Comparison of ENCODE assay signal across 23 cellular contexts in the genomic region with DNA sequence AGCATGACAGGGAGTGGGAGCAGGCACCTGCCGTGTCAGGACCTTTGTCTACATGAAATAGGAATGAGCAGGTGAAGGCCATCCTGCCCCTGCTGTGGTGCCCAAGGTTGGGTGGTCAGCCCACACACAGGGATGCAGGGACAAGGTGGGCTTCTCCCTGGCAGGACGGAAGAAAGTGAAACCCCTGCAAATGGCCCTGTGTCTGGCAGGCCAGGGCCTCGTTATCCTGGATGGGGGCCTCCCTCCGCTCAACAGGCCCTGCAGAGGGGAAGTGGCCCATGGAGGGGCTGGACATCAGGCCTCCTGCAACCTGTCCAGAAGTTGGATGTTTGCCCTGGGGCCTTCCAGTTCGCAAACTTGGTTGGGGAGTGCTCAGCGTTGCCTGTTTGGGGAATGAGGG. TPM values are rescaled to one million over a fixed set of nuclear protein-coding genes. Genes with fewer than 3 reads are reported as not detected.
DNase-seq lines count a peak whose midpoint lies in the region; ATAC-seq and TF ChIP-seq lines count a peak whose summit lies in the region.
"Had no signal": no experiment of that assay in that cellular context is flagged by ENCODE, and none has a peak within 500 bp of the region (broad histone marks: within the 10 kb centered on the region; RNA-seq: fewer than 3 reads in every experiment).

No MANE protein-coding gene starts in this region.

- H3K27ac Mint-ChIP-seq in brain = peak overlapping the region in 3 of 5 experiments; percentile 48 to 82 (median 61)
- H3K27ac Mint-ChIP-seq in neural crest cell (ENCODE audit: unreplicated experiment) = no peak overlapping the region
- H3K27ac Mint-ChIP-seq: T-helper 2 cell treated with Interferon-gamma antibody and Interleukin-4, amounts not matched to agents 5 μg/mL and 100 μg/mL, for 36 hours had no signal

- H3K36me3 ChIP-seq in left ventricle myocardium inferior = peaks cover 61% of the 10 kb centered on the region

- no peaks in the 10 kb centered on the region for H3K4me1 Mint-ChIP-seq in brain
- H3K4me1 Mint-ChIP-seq in neural crest cell = no peaks in the 10 kb centered on the region

- peak overlapping the region; percentile 100 for H3K27ac ChIP-seq in left ventricle myocardium inferior (replicated peaks)
- H3K27ac ChIP-seq: brain microvascular endothelial cell, colonic mucosa, esophagus squamous epithelium, upper lobe of left lung, WERI-Rb-1 had no signal

- H3K9me3 Mint-ChIP-seq in brain (no peaks in the 10 kb centered on the region), neural crest cell (no peaks in the 10 kb centered on the region)
- H3K9me3 Mint-ChIP-seq: T-helper 2 cell treated with Interferon-gamma antibody and Interleukin-4, amounts not matched to agents 5 μg/mL and 100 μg/mL, for 36 hours had no signal

- H3K9me3 ChIP-seq in left ventricle myocardium inferior (replicated peaks) = no peaks in the 10 kb centered on the region
- H3K9me3 ChIP-seq: colonic mucosa, esophagus squamous epithelium, upper lobe of left lung had no signal

- H3K36me3 Mint-ChIP-seq in brain (peaks cover 42% of the 10 kb centered on the region), neural crest cell (ENCODE audit: low read depth) (peaks cover 21% of the 10 kb centered on the region)

- H3K27me3 Mint-ChIP-seq in brain (peaks cover 2% of the 10 kb centered on the region), neural crest cell (ENCODE audit: low read depth) (no peaks in the 10 kb centered on the region)

- peaks cover 42% of the 10 kb centered on the region for H3K4me1 ChIP-seq in left ventricle myocardium inferior
- H3K4me1 ChIP-seq: colonic mucosa had no signal

- intact Hi-C loops in left ventricle myocardium inferior (cut with micrococcal nuclease) = no loop called here
- intact Hi-C loops in Right ventricle myocardium inferior (cut with DNase I) = no loop called here

- no peak for DNase-seq in left ventricle myocardium inferior
- no peak for DNase-seq in Right ventricle myocardium inferior (ENCODE audit: missing footprints)
- DNase-seq in neural crest cell (ENCODE audit: low read depth, low spot score) = no peak
- no peak for DNase-seq in foreskin fibroblast
- no peak for DNase-seq in SW 1271 (lab: John Stamatoyannopoulos, UW)
- DNase-seq: activated CD4-positive, alpha-beta T cell treated with anti-CD3 and anti-CD28 coated beads, Interleukin-2, amount 50 U/mL, for 1 hour; brain microvascular endothelial cell; colonic mucosa; COR-L47; esophagus squamous epithelium; GF-D8; GOT3; hypothalamus; Kasumi-1; left ventricle myocardium superior; NCI-H187 treated with DMSO at 0.1 percent for 48 hours; NCI-H748 treated with DMSO at 0.1 percent for 48 hours; upper lobe of left lung; WERI-Rb-1 had no signal

- no peak overlapping the region for H3K4me3 Mint-ChIP-seq in brain
- peak overlapping the region; percentile 39 for H3K4me3 Mint-ChIP-seq in neural crest cell
- H3K4me3 Mint-ChIP-seq: T-helper 2 cell treated with Interferon-gamma antibody and Interleukin-4, amounts not matched to agents 5 μg/mL and 100 μg/mL, for 36 hours had no signal

- no peak for TF ChIP-seq CTCF in left ventricle myocardium inferior (IDR thresholded peaks at IDR 0.05; ENCODE audit: borderline replicate concordance)
- TF ChIP-seq CTCF in brain (conservative IDR thresholded peaks at IDR 0.05) = no peak
- no peak for TF ChIP-seq CTCF in neural crest cell (conservative IDR thresholded peaks at IDR 0.05)
- TF ChIP-seq CTCF in foreskin fibroblast (IDR thresholded peaks at IDR 0.05; ENCODE audit: low read depth, low read length) = no peak

- no peak for ATAC-seq in Right ventricle myocardium inferior
- ATAC-seq in GM21381 (IDR thresholded peaks at IDR 0.05; ENCODE audit: unreplicated experiment) = no peak
- no peak for ATAC-seq in HG03280 (IDR thresholded peaks at IDR 0.05; ENCODE audit: unreplicated experiment)
- ATAC-seq: left ventricle myocardium superior had no signal

- no peaks in the 10 kb centered on the region for H3K27me3 ChIP-seq in left ventricle myocardium inferior (ENCODE audit: low read depth)
- H3K27me3 ChIP-seq: brain microvascular endothelial cell, colonic mucosa, esophagus squamous epithelium, upper lobe of left lung had no signal

- no peak overlapping the region for H3K4me3 ChIP-seq in left ventricle myocardium inferior
- H3K4me3 ChIP-seq in foreskin fibroblast (ENCODE audit: low read depth in 1 of 2, low read length in 2 of 2) = no peak overlapping the region
- H3K4me3 ChIP-seq: colonic mucosa, esophagus squamous epithelium, upper lobe of left lung had no signal

RNA-seq across cellular contexts. Expression of a gene that starts 14.9 kb away (rescaled TPM):
- 63.6 TPM for total RNA-seq in left ventricle myocardium inferior
- 68.0 TPM for total RNA-seq in Right ventricle myocardium inferior
- polyA plus RNA-seq in brain (ENCODE audit: insufficient read depth, low read depth, low replicate concordance) = 34.4 TPM
- 47.7 and 50.8 TPM in 2 replicates for total RNA-seq in neural crest cell

RNA-seq across cellular contexts. Expression of a gene that starts 36.8 kb away (rescaled TPM):
- total RNA-seq in left ventricle myocardium inferior (23.9 TPM), Right ventricle myocardium inferior (25.5 TPM), neural crest cell (81.8 and 88.9 TPM in 2 replicates)
- 42.8 TPM for polyA plus RNA-seq in brain (ENCODE audit: insufficient read depth, low read depth, low replicate concordance)

RNA-seq across cellular contexts. Expression of a gene that starts 37.3 kb away (rescaled TPM):
- total RNA-seq in left ventricle myocardium inferior (851 TPM), Right ventricle myocardium inferior (810 TPM), neural crest cell (71.6 and 80.6 TPM in 2 replicates)
- 234 TPM for polyA plus RNA-seq in brain (ENCODE audit: insufficient read depth, low read depth, low replicate concordance)

RNA-seq across cellular contexts. Expression of a gene that starts 49.9 kb away (rescaled TPM):
- total RNA-seq in left ventricle myocardium inferior = 20.1 TPM
- total RNA-seq in Right ventricle myocardium inferior = 23.5 TPM
- polyA plus RNA-seq in brain (ENCODE audit: insufficient read depth, low read depth, low replicate concordance) = 27.3 TPM
- total RNA-seq in neural crest cell = 9.3 and 13.6 TPM in 2 replicates
